1 cellular context compared by ENCODE assay signal in genomic region chr9:36575411-36575882, GRCh38.
TF ChIP-seq lines count a peak whose summit lies in the region.

No MANE protein-coding gene starts in this region.

TF ChIP-seq in K562, 482 proteins besides CTCF, POLR2A, EP300 and RAD21:
- TF ChIP-seq, protein P1, sequence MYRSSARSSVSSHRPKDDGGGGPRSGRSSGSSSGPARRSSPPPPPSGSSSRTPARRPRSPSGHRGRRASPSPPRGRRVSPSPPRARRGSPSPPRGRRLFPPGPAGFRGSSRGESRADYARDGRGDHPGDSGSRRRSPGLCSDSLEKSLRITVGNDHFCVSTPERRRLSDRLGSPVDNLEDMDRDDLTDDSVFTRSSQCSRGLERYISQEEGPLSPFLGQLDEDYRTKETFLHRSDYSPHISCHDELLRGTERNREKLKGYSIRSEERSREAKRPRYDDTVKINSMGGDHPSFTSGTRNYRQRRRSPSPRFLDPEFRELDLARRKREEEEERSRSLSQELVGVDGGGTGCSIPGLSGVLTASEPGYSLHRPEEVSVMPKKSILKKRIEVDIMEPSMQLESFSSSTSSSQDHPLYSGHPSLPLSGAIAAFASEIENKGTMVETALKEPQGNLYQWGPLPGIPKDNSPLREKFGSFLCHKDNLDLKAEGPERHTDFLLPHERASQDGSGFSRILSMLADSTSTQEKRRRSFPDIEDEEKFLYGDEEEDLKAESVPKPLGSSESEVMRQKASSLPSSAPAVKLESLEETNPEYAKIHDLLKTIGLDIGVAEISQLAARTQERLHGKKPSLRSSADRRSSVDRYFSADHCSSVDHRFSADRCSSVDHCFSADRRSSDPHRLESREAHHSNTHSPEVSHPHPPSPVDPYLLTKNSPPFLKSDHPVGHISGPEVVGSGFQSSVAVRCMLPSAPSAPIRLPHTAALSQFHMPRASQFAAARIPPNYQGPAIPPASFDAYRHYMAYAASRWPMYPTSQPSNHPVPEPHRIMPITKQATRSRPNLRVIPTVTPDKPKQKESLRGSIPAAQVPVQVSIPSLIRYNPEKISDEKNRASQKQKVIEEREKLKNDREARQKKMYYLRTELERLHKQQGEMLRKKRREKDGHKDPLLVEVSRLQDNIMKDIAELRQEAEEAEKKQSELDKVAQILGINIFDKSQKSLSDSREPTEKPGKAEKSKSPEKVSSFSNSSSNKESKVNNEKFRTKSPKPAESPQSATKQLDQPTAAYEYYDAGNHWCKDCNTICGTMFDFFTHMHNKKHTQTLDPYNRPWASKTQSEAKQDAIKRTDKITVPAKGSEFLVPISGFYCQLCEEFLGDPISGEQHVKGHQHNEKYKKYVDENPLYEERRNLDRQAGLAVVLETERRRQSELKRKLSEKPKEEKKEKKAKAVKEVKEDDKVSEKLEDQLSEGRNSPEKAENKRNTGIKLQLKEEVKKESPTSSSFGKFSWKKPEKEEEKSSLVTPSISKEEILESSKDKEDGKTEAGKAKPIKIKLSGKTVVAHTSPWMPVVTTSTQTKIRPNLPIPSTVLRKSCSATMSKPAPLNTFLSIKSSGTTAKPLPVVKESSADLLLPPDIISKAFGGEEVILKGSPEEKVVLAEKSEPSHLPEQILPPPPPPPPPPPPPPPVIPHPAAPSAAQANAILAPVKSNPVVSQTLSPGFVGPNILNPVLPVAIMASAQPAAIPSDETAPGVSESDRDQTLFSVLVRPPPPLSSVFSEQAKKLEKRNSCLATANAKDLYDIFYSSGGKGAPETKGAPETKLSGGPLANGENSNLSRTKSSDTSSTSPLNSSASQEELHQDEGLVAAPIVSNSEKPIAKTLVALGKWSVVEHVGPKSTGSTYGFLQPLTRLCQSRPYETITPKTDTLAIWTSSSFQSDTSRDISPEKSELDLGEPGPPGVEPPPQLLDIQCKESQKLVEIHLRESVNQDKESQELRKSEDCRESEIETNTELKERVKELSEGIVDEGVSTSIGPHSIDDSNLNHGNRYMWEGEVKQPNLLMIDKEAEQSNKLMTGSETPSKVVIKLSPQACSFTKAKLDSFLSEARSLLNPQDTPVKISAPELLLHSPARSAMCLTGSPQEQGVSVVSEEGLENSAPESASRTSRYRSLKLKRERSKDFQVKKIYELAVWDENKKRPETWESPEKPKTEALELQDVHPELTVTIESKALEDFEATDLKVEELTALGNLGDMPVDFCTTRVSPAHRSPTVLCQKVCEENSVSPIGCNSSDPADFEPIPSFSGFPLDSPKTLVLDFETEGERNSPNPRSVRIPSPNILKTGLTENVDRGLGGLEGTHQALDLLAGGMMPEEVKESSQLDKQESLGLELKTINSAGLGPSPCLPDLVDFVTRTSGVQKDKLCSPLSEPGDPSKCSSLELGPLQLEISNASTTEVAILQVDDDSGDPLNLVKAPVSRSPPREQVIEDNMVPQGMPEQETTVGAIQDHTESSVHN (IDR thresholded peaks at IDR 0.05; ENCODE audit: borderline replicate concordance in 1 of 2, low read depth in 1 of 2), result no peak
- TF ChIP-seq ZNF384 (IDR thresholded peaks at IDR 0.05; ENCODE audit: low read depth, low read length) (0 out of 2 replicates have a peak, but pooled peaks have one; percentile 45), PRMT5 (CRISPR knock-in tag; IDR thresholded peaks at IDR 0.05) (no peak), ZSCAN29 (IDR thresholded peaks at IDR 0.05) (no peak), CEBPG (CRISPR knock-in tag; IDR thresholded peaks at IDR 0.05) (no peak), CEBPG (tag; conservative IDR thresholded peaks at IDR 0.05 in 1 of 2, IDR thresholded peaks at IDR 0.05 in 1 of 2) (peak in 1 of 2 experiments; percentile 70; a peak in 2 of 4 replicates), ZNF586 (CRISPR knock-in tag; conservative IDR thresholded peaks at IDR 0.05) (no peak), PTBP1 (IDR thresholded peaks at IDR 0.05; ENCODE audit: low read depth, low read length) (no peak), HNRNPLL (IDR thresholded peaks at IDR 0.05; ENCODE audit: low read depth, low read length, poor library complexity, severe bottlenecking) (no peak), JUND (IDR thresholded peaks at IDR 0.05; ENCODE audit: borderline replicate concordance, low read depth, low read length) (peak; percentile 29; the same call in 1 of the 2 replicates), JUND (tag; IDR thresholded peaks at IDR 0.05; ENCODE audit: borderline replicate concordance, low read depth, low read length) (peak; percentile 36; the same call in 1 of the 3 replicates), SNRNP70 (optimal IDR thresholded peaks at IDR 0.05; ENCODE audit: low read depth, low read length) (no peak), FOSL1 (tag; conservative IDR thresholded peaks at IDR 0.05) (peak; percentile 70), JUN (IDR thresholded peaks at IDR 0.05; ENCODE audit: borderline replicate concordance, low read depth, low read length) (0 out of 2 replicates have a peak, but pooled peaks have one; percentile 18), JUN (CRISPR knock-in tag; IDR thresholded peaks at IDR 0.05; ENCODE audit: borderline replicate concordance) (no peak)
- TF ChIP-seq, protein P2, sequence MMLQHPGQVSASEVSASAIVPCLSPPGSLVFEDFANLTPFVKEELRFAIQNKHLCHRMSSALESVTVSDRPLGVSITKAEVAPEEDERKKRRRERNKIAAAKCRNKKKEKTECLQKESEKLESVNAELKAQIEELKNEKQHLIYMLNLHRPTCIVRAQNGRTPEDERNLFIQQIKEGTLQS (IDR thresholded peaks at IDR 0.05), result peak; percentile 75
- TF ChIP-seq, protein P2 (CRISPR knock-in tag; conservative IDR thresholded peaks at IDR 0.05), result no peak
- TF ChIP-seq, protein P3, sequence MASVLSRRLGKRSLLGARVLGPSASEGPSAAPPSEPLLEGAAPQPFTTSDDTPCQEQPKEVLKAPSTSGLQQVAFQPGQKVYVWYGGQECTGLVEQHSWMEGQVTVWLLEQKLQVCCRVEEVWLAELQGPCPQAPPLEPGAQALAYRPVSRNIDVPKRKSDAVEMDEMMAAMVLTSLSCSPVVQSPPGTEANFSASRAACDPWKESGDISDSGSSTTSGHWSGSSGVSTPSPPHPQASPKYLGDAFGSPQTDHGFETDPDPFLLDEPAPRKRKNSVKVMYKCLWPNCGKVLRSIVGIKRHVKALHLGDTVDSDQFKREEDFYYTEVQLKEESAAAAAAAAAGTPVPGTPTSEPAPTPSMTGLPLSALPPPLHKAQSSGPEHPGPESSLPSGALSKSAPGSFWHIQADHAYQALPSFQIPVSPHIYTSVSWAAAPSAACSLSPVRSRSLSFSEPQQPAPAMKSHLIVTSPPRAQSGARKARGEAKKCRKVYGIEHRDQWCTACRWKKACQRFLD (CRISPR knock-in tag; IDR thresholded peaks at IDR 0.05), result no peak
- TF ChIP-seq, protein P4, sequence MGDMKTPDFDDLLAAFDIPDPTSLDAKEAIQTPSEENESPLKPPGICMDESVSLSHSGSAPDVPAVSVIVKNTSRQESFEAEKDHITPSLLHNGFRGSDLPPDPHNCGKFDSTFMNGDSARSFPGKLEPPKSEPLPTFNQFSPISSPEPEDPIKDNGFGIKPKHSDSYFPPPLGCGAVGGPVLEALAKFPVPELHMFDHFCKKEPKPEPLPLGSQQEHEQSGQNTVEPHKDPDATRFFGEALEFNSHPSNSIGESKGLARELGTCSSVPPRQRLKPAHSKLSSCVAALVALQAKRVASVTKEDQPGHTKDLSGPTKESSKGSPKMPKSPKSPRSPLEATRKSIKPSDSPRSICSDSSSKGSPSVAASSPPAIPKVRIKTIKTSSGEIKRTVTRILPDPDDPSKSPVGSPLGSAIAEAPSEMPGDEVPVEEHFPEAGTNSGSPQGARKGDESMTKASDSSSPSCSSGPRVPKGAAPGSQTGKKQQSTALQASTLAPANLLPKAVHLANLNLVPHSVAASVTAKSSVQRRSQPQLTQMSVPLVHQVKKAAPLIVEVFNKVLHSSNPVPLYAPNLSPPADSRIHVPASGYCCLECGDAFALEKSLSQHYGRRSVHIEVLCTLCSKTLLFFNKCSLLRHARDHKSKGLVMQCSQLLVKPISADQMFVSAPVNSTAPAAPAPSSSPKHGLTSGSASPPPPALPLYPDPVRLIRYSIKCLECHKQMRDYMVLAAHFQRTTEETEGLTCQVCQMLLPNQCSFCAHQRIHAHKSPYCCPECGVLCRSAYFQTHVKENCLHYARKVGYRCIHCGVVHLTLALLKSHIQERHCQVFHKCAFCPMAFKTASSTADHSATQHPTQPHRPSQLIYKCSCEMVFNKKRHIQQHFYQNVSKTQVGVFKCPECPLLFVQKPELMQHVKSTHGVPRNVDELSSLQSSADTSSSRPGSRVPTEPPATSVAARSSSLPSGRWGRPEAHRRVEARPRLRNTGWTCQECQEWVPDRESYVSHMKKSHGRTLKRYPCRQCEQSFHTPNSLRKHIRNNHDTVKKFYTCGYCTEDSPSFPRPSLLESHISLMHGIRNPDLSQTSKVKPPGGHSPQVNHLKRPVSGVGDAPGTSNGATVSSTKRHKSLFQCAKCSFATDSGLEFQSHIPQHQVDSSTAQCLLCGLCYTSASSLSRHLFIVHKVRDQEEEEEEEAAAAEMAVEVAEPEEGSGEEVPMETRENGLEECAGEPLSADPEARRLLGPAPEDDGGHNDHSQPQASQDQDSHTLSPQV (IDR thresholded peaks at IDR 0.05), result 0 out of 2 replicates have a peak, but pooled peaks have one; percentile 24
- TF ChIP-seq, protein P5, sequence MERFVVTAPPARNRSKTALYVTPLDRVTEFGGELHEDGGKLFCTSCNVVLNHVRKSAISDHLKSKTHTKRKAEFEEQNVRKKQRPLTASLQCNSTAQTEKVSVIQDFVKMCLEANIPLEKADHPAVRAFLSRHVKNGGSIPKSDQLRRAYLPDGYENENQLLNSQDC (CRISPR knock-in tag; IDR thresholded peaks at IDR 0.05), result no peak
